Comparison of ENCODE assay signal across 31 cellular contexts in genomic region chr6:45148278-45148677, GRCh38.
A peak's percentile ranks its signal among the peaks of the same experiment; 100 is the strongest.
DNase-seq lines count a peak whose midpoint lies in the region; ATAC-seq and TF ChIP-seq lines count a peak whose summit lies in the region.
"Had no signal": no experiment of that assay in that cellular context is flagged by ENCODE, and none has a peak within 500 bp of the region (broad histone marks: within the 10 kb centered on the region; RNA-seq: fewer than 3 reads in every experiment).

No MANE protein-coding gene starts in this region.

- H3K9ac ChIP-seq in adipocyte (ENCODE audit: low read length), result peak overlapping the region; percentile 56
- H3K9ac ChIP-seq: KMS-11, SK-N-SH had no signal

- H3K27me3 ChIP-seq in adipocyte (replicated peaks; ENCODE audit: control insufficient read depth, insufficient read depth, low read length) (no peaks in the 10 kb centered on the region), osteoblast (ENCODE audit: insufficient read depth, low read length) (no peaks in the 10 kb centered on the region)
- H3K27me3 ChIP-seq: dorsolateral prefrontal cortex, heart right ventricle had no signal

- no peak for ATAC-seq in GM21529 (IDR thresholded peaks at IDR 0.05; ENCODE audit: unreplicated experiment)
- ATAC-seq: A549; heart right ventricle; naive thymus-derived CD4-positive, alpha-beta T cell; Right ventricle myocardium inferior had no signal

- peaks cover 18% of the 10 kb centered on the region for H3K9me3 Mint-ChIP-seq in type B pancreatic cell

- H3K4me3 ChIP-seq in adipocyte (ENCODE audit: low read length) (peak overlapping the region; percentile 15), osteoblast (ENCODE audit: insufficient read depth, low read length) (no peak overlapping the region)
- H3K4me3 ChIP-seq: A549, dorsolateral prefrontal cortex, heart right ventricle had no signal

- H3K4me2 ChIP-seq in osteoblast (ENCODE audit: insufficient read depth, low read length), result peak overlapping the region; percentile 40
- H3K4me2 ChIP-seq: A549, KMS-11, SK-N-SH had no signal

- DNase-seq in GM04503 (ENCODE audit: low read depth), result peak; percentile 7
- DNase-seq in adipocyte (ENCODE audit: low read depth), result peak; percentile 55
- DNase-seq in fibroblast of gingiva (ENCODE audit: low read depth), result peak; percentile 80
- DNase-seq in osteoblast (ENCODE audit: insufficient read length, low spot score, missing footprints), result no peak
- no peak for DNase-seq in activated T-cell treated with anti-CD3 and anti-CD28 coated beads for 4 hours
- no peak for DNase-seq in type B pancreatic cell (ENCODE audit: extremely low spot score, unreplicated experiment)
- DNase-seq in NCI-H69 (lab: John Stamatoyannopoulos, UW), result no peak
- DNase-seq: activated CD4-positive, alpha-beta T cell treated with anti-CD3 and anti-CD28 coated beads, Interleukin-2, amount 50 U/mL, for 1 hour; activated CD4-positive, CD25-positive, alpha-beta regulatory T cell; activated gamma-delta T cell treated with Interleukin-2 at 50 U/mL for 16 hours; activated naive CD8-positive, alpha-beta T cell treated with anti-CD3 and anti-CD28 coated beads, Interleukin-2, amount 10 ng/mL, durations not matched to agents 7 days and 5 days; activated T-cell treated with anti-CD3 and anti-CD28 coated beads, Interleukin-2, amount 50 U/mL, for 24 hours; CD8-positive, alpha-beta memory T cell; cerebellar nuclear complex; DMS 273 treated with DMSO at 0.1 percent for 48 hours; dorsolateral prefrontal cortex; heart right ventricle; kidney glomerular epithelial cell; naive thymus-derived CD4-positive, alpha-beta T cell; NCI-H1417; NCI-H2081; NCI-H526; nucleus accumbens; SK-N-SH; stimulated activated naive CD4-positive, alpha-beta T cell had no signal

- H3K79me2 ChIP-seq in osteoblast (ENCODE audit: insufficient read depth, low read length), result no peaks in the 10 kb centered on the region

- H4K20me1 ChIP-seq in osteoblast (ENCODE audit: insufficient read depth, low read length), result no peaks in the 10 kb centered on the region

- H2AFZ ChIP-seq in osteoblast (ENCODE audit: low read length), result peak overlapping the region; percentile 13

- H3K27ac ChIP-seq in osteoblast (ENCODE audit: low read depth, low read length), result peak overlapping the region; percentile 47
- H3K27ac ChIP-seq: A549, dorsolateral prefrontal cortex, heart right ventricle, KMS-11 had no signal

- TF ChIP-seq CTCF in osteoblast (IDR thresholded peaks at IDR 0.05; ENCODE audit: extremely low read depth, low read depth, low read length) (no peak), type B pancreatic cell (conservative IDR thresholded peaks at IDR 0.05) (no peak)

- H3K36me3 ChIP-seq in adipocyte (ENCODE audit: control insufficient read depth, insufficient read depth, low read length, severe bottlenecking) (no peaks in the 10 kb centered on the region), osteoblast (ENCODE audit: insufficient read depth, low read length) (no peaks in the 10 kb centered on the region)
- H3K36me3 ChIP-seq: heart right ventricle had no signal

- no peak overlapping the region for H3K27ac Mint-ChIP-seq in type B pancreatic cell
- H3K27ac Mint-ChIP-seq: activated naive CD8-positive, alpha-beta T cell treated with anti-CD3 and anti-CD28 coated beads, Interleukin-2, amount 10 ng/mL, durations not matched to agents 7 days and 5 days; activated T-cell treated with anti-CD3 and anti-CD28 coated beads, Interleukin-2, amount 50 U/mL, for 24 hours; B cell; CD8-positive, alpha-beta memory T cell; naive thymus-derived CD4-positive, alpha-beta T cell; T-helper 1 cell treated with Interleukin-12 subunit alpha and Interleukin-12 subunit beta and Interleukin-4 antibody, amounts not matched to agents 30 μg/mL and 1 μg/mL, for 36 hours had no signal

- no peaks in the 10 kb centered on the region for H3K36me3 Mint-ChIP-seq in type B pancreatic cell

- no peaks in the 10 kb centered on the region for H3K27me3 Mint-ChIP-seq in type B pancreatic cell
- H3K27me3 Mint-ChIP-seq: activated naive CD8-positive, alpha-beta T cell treated with anti-CD3 and anti-CD28 coated beads, Interleukin-2, amount 10 ng/mL, durations not matched to agents 7 days and 5 days; activated T-cell treated with anti-CD3 and anti-CD28 coated beads, Interleukin-2, amount 50 U/mL, for 24 hours; B cell; naive thymus-derived CD4-positive, alpha-beta T cell had no signal

- no peaks in the 10 kb centered on the region for H3K4me1 Mint-ChIP-seq in type B pancreatic cell (ENCODE audit: unreplicated experiment)
- H3K4me1 Mint-ChIP-seq: B cell had no signal

- H3K4me1 ChIP-seq in adipocyte (ENCODE audit: control insufficient read depth, insufficient read depth, low read length) (peaks cover 23% of the 10 kb centered on the region), osteoblast (ENCODE audit: insufficient read depth, low read length) (peaks cover 15% of the 10 kb centered on the region)
- H3K4me1 ChIP-seq: A549 had no signal

- H3K9me3 ChIP-seq in adipocyte (ENCODE audit: control insufficient read depth, low read length) (peaks cover 22% of the 10 kb centered on the region), osteoblast (ENCODE audit: low read depth, low read length) (no peaks in the 10 kb centered on the region)
- H3K9me3 ChIP-seq: A549 had no signal

- no peak overlapping the region for H3K4me3 Mint-ChIP-seq in type B pancreatic cell
- H3K4me3 Mint-ChIP-seq: activated naive CD8-positive, alpha-beta T cell treated with anti-CD3 and anti-CD28 coated beads, Interleukin-2, amount 10 ng/mL, durations not matched to agents 7 days and 5 days; activated T-cell treated with anti-CD3 and anti-CD28 coated beads, Interleukin-2, amount 50 U/mL, for 24 hours; B cell; CD8-positive, alpha-beta memory T cell; naive thymus-derived CD4-positive, alpha-beta T cell; T-helper 1 cell treated with Interleukin-12 subunit alpha and Interleukin-12 subunit beta and Interleukin-4 antibody, amounts not matched to agents 30 μg/mL and 1 μg/mL, for 36 hours had no signal

Comparison
In these comparisons a context has a peak if more than half of its experiments do, and no peak if none do; other contexts are left out.
1. DNase-seq: peak in GM04503 (single experiment), adipocyte (single experiment) and fibroblast of gingiva (single experiment); none in osteoblast (single experiment), activated T-cell treated with anti-CD3 and anti-CD28 coated beads for 4 hours (single experiment), type B pancreatic cell (single experiment) and NCI-H69 (single experiment).